Comparison of ENCODE assay signal across 2 cellular contexts in genomic region chr4:87510747-87511146, GRCh38.
TF ChIP-seq lines count a peak whose summit lies in the region.

No MANE protein-coding gene starts in this region.

TF ChIP-seq in GM23338, 12 proteins besides CTCF, POLR2A, EP300 and RAD21 (continued from another document):
- no peak for TF ChIP-seq ZNF462 (CRISPR knock-in tag; IDR thresholded peaks at IDR 0.05)

TF ChIP-seq in WTC11, 78 proteins besides CTCF, POLR2A, EP300 and RAD21 (continued from another document):
- TF ChIP-seq, protein P1, sequence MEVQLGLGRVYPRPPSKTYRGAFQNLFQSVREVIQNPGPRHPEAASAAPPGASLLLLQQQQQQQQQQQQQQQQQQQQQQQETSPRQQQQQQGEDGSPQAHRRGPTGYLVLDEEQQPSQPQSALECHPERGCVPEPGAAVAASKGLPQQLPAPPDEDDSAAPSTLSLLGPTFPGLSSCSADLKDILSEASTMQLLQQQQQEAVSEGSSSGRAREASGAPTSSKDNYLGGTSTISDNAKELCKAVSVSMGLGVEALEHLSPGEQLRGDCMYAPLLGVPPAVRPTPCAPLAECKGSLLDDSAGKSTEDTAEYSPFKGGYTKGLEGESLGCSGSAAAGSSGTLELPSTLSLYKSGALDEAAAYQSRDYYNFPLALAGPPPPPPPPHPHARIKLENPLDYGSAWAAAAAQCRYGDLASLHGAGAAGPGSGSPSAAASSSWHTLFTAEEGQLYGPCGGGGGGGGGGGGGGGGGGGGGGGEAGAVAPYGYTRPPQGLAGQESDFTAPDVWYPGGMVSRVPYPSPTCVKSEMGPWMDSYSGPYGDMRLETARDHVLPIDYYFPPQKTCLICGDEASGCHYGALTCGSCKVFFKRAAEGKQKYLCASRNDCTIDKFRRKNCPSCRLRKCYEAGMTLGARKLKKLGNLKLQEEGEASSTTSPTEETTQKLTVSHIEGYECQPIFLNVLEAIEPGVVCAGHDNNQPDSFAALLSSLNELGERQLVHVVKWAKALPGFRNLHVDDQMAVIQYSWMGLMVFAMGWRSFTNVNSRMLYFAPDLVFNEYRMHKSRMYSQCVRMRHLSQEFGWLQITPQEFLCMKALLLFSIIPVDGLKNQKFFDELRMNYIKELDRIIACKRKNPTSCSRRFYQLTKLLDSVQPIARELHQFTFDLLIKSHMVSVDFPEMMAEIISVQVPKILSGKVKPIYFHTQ (CRISPR knock-in tag; IDR thresholded peaks at IDR 0.05) = no peak
